ENCODE assay signal across 22 cellular contexts in genomic region chr19:55489711-55490477, GRCh38. TPM values are rescaled to one million over a fixed set of nuclear protein-coding genes. Genes with fewer than 3 reads are reported as not detected.
DNase-seq lines count a peak whose midpoint lies in the region; ATAC-seq lines count a peak whose summit lies in the region.
"Had no signal": no experiment of that assay in that cellular context is flagged by ENCODE, and none has a peak within 500 bp of the region (broad histone marks: within the 10 kb centered on the region; RNA-seq: fewer than 3 reads in every experiment).

No MANE protein-coding gene starts in this region.

- DNase-seq in NCI-H82 (lab: John Stamatoyannopoulos, UW) (peak; percentile 37), NCI-H82 treated with DMSO at 0.1 percent for 48 hours (lab: John Stamatoyannopoulos, UW; ENCODE audit: unreplicated experiment) (no peak), MG63 (peak; percentile 42), nucleus accumbens (lab: John Stamatoyannopoulos, UW) (no peak), DMS53 treated with DMSO at 0.1 percent for 48 hours (lab: John Stamatoyannopoulos, UW; ENCODE audit: unreplicated experiment) (no peak)
- DNase-seq: 8988T; activated CD4-positive, alpha-beta T cell treated with anti-CD3 and anti-CD28 coated beads, Interleukin-2, amount 50 U/mL, for 4 hours; activated naive CD4-positive, alpha-beta T cell treated with anti-CD3 and anti-CD28 coated beads for 36 hours; CD4-positive, CD25-positive, alpha-beta regulatory T cell; DMS153; effector memory CD8-positive, alpha-beta T cell; kidney; NCI-H1436 treated with DMSO at 0.1 percent for 48 hours; nephron progenitor cell had no signal

- H3K36me3 Mint-ChIP-seq in activated T-helper 17 cell treated with anti-CD3 and anti-CD28 coated beads, Interleukin-2, amount 50 U/mL, for 72 hours (ENCODE audit: low read depth), result no peaks in the 10 kb centered on the region
- H3K36me3 Mint-ChIP-seq: CD4-positive, CD25-positive, alpha-beta regulatory T cell had no signal

- H3K4me1 Mint-ChIP-seq in activated T-helper 17 cell treated with anti-CD3 and anti-CD28 coated beads, Interleukin-2, amount 50 U/mL, for 72 hours, result peaks cover 5% of the 10 kb centered on the region

- H3K36me3 ChIP-seq in MG63 (peaks cover 5% of the 10 kb centered on the region; the same call in 1 of the 2 replicates), iPS-15b (ENCODE audit: control insufficient read depth, insufficient read depth, low read length) (peaks cover 2% of the 10 kb centered on the region), stomach smooth muscle (ENCODE audit: control insufficient read depth in 2 of 2, insufficient read depth in 2 of 2, low read length in 2 of 2) (peaks cover 0 to 3% of the 10 kb centered on the region in 2 donors)
- H3K36me3 ChIP-seq: ascending aorta had no signal

- no peak overlapping the region for H3K4me3 Mint-ChIP-seq in activated T-helper 17 cell treated with anti-CD3 and anti-CD28 coated beads, Interleukin-2, amount 50 U/mL, for 72 hours
- H3K4me3 Mint-ChIP-seq: activated naive CD4-positive, alpha-beta T cell treated with anti-CD3 and anti-CD28 coated beads for 36 hours; effector memory CD8-positive, alpha-beta T cell; nephron progenitor cell had no signal

- H3K4me1 ChIP-seq in iPS-15b (ENCODE audit: control insufficient read depth, insufficient read depth, low read length) (peaks cover 17% of the 10 kb centered on the region), stomach smooth muscle (ENCODE audit: control insufficient read depth, insufficient read depth, low read length) (peaks cover 81% of the 10 kb centered on the region)

- H3K27me3 ChIP-seq in MG63, result no peaks in the 10 kb centered on the region
- no peaks in the 10 kb centered on the region for H3K27me3 ChIP-seq in iPS-15b (ENCODE audit: control insufficient read depth, insufficient read depth, low read length)
- H3K27me3 ChIP-seq in stomach smooth muscle (ENCODE audit: control insufficient read depth in 1 of 2, insufficient read depth in 2 of 2, low read length in 2 of 2), result no peaks in the 10 kb centered on the region
- H3K27me3 ChIP-seq: ascending aorta had no signal

- H3K27ac ChIP-seq in stomach smooth muscle (ENCODE audit: low read length), result peak overlapping the region; percentile 93

- H3K9me3 ChIP-seq in MG63 (no peaks in the 10 kb centered on the region), iPS-15b (ENCODE audit: control insufficient read depth, insufficient read depth, low read length) (no peaks in the 10 kb centered on the region), stomach smooth muscle (ENCODE audit: control insufficient read depth in 2 of 2, low read length in 2 of 2) (no peaks in the 10 kb centered on the region)
- H3K9me3 ChIP-seq: ascending aorta had no signal

- no peaks in the 10 kb centered on the region for H3K9me3 Mint-ChIP-seq in activated T-helper 17 cell treated with anti-CD3 and anti-CD28 coated beads, Interleukin-2, amount 50 U/mL, for 72 hours
- H3K9me3 Mint-ChIP-seq: activated naive CD4-positive, alpha-beta T cell treated with anti-CD3 and anti-CD28 coated beads for 36 hours; CD4-positive, CD25-positive, alpha-beta regulatory T cell; effector memory CD8-positive, alpha-beta T cell; nephron progenitor cell had no signal

- peak overlapping the region; percentile 70 for H3K9ac ChIP-seq in iPS-15b (ENCODE audit: low read depth, low read length)
- peak overlapping the region; percentile 26 to 42 for H3K9ac ChIP-seq in stomach smooth muscle (ENCODE audit: low read length in 2 of 2)

- H3K27me3 Mint-ChIP-seq in activated T-helper 17 cell treated with anti-CD3 and anti-CD28 coated beads, Interleukin-2, amount 50 U/mL, for 72 hours, result peaks cover 4% of the 10 kb centered on the region
- H3K27me3 Mint-ChIP-seq: CD4-positive, CD25-positive, alpha-beta regulatory T cell had no signal

- no peak overlapping the region for H3K27ac Mint-ChIP-seq in activated T-helper 17 cell treated with anti-CD3 and anti-CD28 coated beads, Interleukin-2, amount 50 U/mL, for 72 hours
- H3K27ac Mint-ChIP-seq: activated naive CD4-positive, alpha-beta T cell treated with anti-CD3 and anti-CD28 coated beads for 36 hours; CD4-positive, CD25-positive, alpha-beta regulatory T cell; effector memory CD8-positive, alpha-beta T cell; nephron progenitor cell had no signal

- no peak for ATAC-seq in activated T-helper 17 cell treated with anti-CD3 and anti-CD28 coated beads, Interleukin-2, amount 50 U/mL, for 72 hours (replicated peaks)
- ATAC-seq: effector memory CD8-positive, alpha-beta T cell had no signal

- H3K4me3 ChIP-seq in MG63, result no peak overlapping the region
- H3K4me3 ChIP-seq in iPS-15b (ENCODE audit: low read depth, low read length), result no peak overlapping the region
- H3K4me3 ChIP-seq in stomach smooth muscle (ENCODE audit: low read length in 2 of 2), result peak overlapping the region in 1 of 2 donors; percentile 64
- H3K4me3 ChIP-seq: ascending aorta had no signal

RNA-seq across cellular contexts. Expression of gene SSC5D, which starts 1.7 kb away (rescaled TPM):
- 1.4 TPM in 1 of 2 replicates, not detected in the other for total RNA-seq in MG63 (2014; rRNA removed; shearing (Covaris generic); ENCODE audit: low replicate concordance)
- under 1 TPM; 0.41 to 0.69 TPM for total RNA-seq in activated T-helper 17 cell treated with anti-CD3 and anti-CD28 coated beads, Interleukin-2, amount 50 U/mL, for 72 hours

RNA-seq across cellular contexts. Expression of gene NAT14, which starts 4.9 kb away (rescaled TPM):
- total RNA-seq in MG63 (2014; rRNA removed; shearing (Covaris generic); ENCODE audit: low replicate concordance), result 19.7 and 35.1 TPM in 2 replicates
- 10 to 100 TPM in 1 of 2 donors, 1 to 10 TPM in 1; 7.1 to 12.3 TPM for total RNA-seq in activated T-helper 17 cell treated with anti-CD3 and anti-CD28 coated beads, Interleukin-2, amount 50 U/mL, for 72 hours

RNA-seq across cellular contexts. Expression of gene ZNF628, which starts 13.5 kb away (rescaled TPM):
- 3.1 and 4.0 TPM in 2 replicates for total RNA-seq in MG63 (2014; rRNA removed; shearing (Covaris generic); ENCODE audit: low replicate concordance)
- 10 to 100 TPM; 11.1 to 11.3 TPM for total RNA-seq in activated T-helper 17 cell treated with anti-CD3 and anti-CD28 coated beads, Interleukin-2, amount 50 U/mL, for 72 hours

RNA-seq across cellular contexts. Expression of gene C19orf85, which starts 25.3 kb away (rescaled TPM):
- total RNA-seq in MG63 (2014; rRNA removed; shearing (Covaris generic); ENCODE audit: low replicate concordance), result not detected in 2 replicates
- not detected for total RNA-seq in activated T-helper 17 cell treated with anti-CD3 and anti-CD28 coated beads, Interleukin-2, amount 50 U/mL, for 72 hours
- total RNA-seq: activated naive CD4-positive, alpha-beta T cell treated with anti-CD3 and anti-CD28 coated beads for 36 hours; ascending aorta; CD4-positive, CD25-positive, alpha-beta regulatory T cell; chondrocyte; kidney; mesenteric fat pad; renal cortical epithelial cell; subcutaneous adipose tissue had no signal

RNA-seq across cellular contexts. Expression of gene ISOC2, which starts 28.5 kb away (rescaled TPM):
- total RNA-seq in MG63 (2014; rRNA removed; shearing (Covaris generic); ENCODE audit: low replicate concordance), result 149 and 180 TPM in 2 replicates
- 10 to 100 TPM; 21.2 to 39.5 TPM for total RNA-seq in activated T-helper 17 cell treated with anti-CD3 and anti-CD28 coated beads, Interleukin-2, amount 50 U/mL, for 72 hours

Comparison
In these comparisons a context has a peak if more than half of its experiments do, and no peak if none do; other contexts are left out.
1. DNase-seq: peak in NCI-H82 (single experiment) and MG63 (single experiment); none in NCI-H82 treated with DMSO at 0.1 percent for 48 hours (single experiment), nucleus accumbens (0 of 56) and DMS53 treated with DMSO at 0.1 percent for 48 hours (single experiment).